ENCODE assay signal across 1 cellular context in the genomic region with DNA sequence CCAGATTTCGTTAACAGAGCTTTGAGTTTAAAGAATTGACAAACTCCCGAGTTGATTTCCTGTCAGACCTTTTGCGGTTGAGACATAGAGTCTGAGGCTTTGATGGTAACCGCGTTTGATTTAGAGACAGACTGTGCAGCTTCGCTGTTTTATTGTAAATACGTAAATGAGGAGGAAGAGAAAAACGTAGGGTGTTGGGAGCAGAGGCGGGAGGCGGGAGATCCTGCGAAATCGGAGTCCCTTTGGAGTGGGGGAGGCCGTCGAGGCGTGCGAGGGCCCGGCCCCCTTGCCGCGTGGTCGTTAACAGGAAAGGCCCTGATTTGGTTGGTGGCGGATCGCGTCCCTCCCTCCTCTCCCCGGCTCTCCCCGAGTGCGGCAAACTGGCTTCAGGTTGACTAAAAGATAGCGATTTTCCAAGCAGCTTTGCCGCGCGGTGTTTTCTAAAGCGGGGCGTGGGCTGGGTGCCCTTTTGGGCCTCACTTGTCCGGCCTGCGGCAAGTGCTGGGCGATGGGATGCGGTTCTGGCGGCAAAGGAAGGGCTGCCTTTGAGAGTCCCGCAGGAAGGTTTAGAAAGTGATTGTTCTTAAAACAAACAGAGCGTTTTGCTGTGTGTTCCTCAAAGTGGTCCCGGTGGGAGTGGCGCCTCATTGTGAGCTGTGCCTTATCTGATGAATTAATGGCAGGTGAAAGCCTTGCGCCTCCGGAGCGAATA.
TF ChIP-seq lines count a peak whose summit lies in the region.

No MANE protein-coding gene starts in this region.

TF ChIP-seq in HepG2, 621 proteins besides CTCF, POLR2A, EP300 and RAD21 (continued from another document and continues in another):
- TF ChIP-seq, protein P1, sequence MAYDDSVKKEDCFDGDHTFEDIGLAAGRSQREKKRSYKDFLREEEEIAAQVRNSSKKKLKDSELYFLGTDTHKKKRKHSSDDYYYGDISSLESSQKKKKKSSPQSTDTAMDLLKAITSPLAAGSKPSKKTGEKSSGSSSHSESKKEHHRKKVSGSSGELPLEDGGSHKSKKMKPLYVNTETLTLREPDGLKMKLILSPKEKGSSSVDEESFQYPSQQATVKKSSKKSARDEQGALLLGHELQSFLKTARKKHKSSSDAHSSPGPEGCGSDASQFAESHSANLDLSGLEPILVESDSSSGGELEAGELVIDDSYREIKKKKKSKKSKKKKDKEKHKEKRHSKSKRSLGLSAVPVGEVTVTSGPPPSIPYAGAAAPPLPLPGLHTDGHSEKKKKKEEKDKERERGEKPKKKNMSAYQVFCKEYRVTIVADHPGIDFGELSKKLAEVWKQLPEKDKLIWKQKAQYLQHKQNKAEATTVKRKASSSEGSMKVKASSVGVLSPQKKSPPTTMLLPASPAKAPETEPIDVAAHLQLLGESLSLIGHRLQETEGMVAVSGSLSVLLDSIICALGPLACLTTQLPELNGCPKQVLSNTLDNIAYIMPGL (CRISPR knock-in tag; IDR thresholded peaks at IDR 0.05; ENCODE audit: borderline replicate concordance in 1 of 2, low read depth in 1 of 2), result no peak
- no peak for TF ChIP-seq MED1 (CRISPR knock-in tag; IDR thresholded peaks at IDR 0.05)
- no peak for TF ChIP-seq ZMYM2 (CRISPR knock-in tag; IDR thresholded peaks at IDR 0.05)
- TF ChIP-seq, protein P2, sequence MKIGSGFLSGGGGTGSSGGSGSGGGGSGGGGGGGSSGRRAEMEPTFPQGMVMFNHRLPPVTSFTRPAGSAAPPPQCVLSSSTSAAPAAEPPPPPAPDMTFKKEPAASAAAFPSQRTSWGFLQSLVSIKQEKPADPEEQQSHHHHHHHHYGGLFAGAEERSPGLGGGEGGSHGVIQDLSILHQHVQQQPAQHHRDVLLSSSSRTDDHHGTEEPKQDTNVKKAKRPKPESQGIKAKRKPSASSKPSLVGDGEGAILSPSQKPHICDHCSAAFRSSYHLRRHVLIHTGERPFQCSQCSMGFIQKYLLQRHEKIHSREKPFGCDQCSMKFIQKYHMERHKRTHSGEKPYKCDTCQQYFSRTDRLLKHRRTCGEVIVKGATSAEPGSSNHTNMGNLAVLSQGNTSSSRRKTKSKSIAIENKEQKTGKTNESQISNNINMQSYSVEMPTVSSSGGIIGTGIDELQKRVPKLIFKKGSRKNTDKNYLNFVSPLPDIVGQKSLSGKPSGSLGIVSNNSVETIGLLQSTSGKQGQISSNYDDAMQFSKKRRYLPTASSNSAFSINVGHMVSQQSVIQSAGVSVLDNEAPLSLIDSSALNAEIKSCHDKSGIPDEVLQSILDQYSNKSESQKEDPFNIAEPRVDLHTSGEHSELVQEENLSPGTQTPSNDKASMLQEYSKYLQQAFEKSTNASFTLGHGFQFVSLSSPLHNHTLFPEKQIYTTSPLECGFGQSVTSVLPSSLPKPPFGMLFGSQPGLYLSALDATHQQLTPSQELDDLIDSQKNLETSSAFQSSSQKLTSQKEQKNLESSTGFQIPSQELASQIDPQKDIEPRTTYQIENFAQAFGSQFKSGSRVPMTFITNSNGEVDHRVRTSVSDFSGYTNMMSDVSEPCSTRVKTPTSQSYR (CRISPR knock-in tag; IDR thresholded peaks at IDR 0.05; ENCODE audit: borderline replicate concordance), result no peak
- no peak for TF ChIP-seq ZNF350 (CRISPR knock-in tag; IDR thresholded peaks at IDR 0.05; ENCODE audit: borderline replicate concordance, low read depth)
- TF ChIP-seq U2AF2 (IDR thresholded peaks at IDR 0.05; ENCODE audit: low read depth, low read length), result no peak
- TF ChIP-seq ZBTB7B (CRISPR knock-in tag; IDR thresholded peaks at IDR 0.05), result no peak
- TF ChIP-seq ZBTB43 (CRISPR knock-in tag; conservative IDR thresholded peaks at IDR 0.05), result no peak
- peak; percentile 14 for TF ChIP-seq TCF7 (IDR thresholded peaks at IDR 0.05; ENCODE audit: low read depth)
- TF ChIP-seq, protein P3, sequence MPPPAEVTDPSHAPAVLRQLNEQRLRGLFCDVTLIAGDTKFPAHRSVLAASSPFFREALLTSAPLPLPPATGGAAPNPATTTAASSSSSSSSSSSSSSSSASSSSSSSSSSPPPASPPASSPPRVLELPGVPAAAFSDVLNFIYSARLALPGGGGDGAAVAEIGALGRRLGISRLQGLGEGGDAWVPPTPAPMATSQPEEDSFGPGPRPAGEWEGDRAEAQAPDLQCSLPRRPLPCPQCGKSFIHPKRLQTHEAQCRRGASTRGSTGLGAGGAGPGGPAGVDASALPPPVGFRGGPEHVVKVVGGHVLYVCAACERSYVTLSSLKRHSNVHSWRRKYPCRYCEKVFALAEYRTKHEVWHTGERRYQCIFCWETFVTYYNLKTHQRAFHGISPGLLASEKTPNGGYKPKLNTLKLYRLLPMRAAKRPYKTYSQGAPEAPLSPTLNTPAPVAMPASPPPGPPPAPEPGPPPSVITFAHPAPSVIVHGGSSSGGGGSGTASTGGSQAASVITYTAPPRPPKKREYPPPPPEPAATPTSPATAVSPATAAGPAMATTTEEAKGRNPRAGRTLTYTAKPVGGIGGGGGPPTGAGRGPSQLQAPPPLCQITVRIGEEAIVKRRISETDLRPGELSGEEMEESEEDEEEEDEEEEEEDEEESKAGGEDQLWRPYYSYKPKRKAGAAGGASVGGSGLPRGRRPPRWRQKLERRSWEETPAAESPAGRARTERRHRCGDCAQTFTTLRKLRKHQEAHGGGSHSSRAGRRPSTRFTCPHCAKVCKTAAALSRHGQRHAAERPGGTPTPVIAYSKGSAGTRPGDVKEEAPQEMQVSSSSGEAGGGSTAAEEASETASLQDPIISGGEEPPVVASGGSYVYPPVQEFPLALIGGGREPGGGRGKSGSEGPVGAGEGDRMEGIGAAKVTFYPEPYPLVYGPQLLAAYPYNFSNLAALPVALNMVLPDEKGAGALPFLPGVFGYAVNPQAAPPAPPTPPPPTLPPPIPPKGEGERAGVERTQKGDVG (CRISPR knock-in tag; IDR thresholded peaks at IDR 0.05; ENCODE audit: borderline replicate concordance), result no peak
- TF ChIP-seq ZNF614 (CRISPR knock-in tag; IDR thresholded peaks at IDR 0.05; ENCODE audit: borderline replicate concordance), result no peak
- TF ChIP-seq, protein P4, sequence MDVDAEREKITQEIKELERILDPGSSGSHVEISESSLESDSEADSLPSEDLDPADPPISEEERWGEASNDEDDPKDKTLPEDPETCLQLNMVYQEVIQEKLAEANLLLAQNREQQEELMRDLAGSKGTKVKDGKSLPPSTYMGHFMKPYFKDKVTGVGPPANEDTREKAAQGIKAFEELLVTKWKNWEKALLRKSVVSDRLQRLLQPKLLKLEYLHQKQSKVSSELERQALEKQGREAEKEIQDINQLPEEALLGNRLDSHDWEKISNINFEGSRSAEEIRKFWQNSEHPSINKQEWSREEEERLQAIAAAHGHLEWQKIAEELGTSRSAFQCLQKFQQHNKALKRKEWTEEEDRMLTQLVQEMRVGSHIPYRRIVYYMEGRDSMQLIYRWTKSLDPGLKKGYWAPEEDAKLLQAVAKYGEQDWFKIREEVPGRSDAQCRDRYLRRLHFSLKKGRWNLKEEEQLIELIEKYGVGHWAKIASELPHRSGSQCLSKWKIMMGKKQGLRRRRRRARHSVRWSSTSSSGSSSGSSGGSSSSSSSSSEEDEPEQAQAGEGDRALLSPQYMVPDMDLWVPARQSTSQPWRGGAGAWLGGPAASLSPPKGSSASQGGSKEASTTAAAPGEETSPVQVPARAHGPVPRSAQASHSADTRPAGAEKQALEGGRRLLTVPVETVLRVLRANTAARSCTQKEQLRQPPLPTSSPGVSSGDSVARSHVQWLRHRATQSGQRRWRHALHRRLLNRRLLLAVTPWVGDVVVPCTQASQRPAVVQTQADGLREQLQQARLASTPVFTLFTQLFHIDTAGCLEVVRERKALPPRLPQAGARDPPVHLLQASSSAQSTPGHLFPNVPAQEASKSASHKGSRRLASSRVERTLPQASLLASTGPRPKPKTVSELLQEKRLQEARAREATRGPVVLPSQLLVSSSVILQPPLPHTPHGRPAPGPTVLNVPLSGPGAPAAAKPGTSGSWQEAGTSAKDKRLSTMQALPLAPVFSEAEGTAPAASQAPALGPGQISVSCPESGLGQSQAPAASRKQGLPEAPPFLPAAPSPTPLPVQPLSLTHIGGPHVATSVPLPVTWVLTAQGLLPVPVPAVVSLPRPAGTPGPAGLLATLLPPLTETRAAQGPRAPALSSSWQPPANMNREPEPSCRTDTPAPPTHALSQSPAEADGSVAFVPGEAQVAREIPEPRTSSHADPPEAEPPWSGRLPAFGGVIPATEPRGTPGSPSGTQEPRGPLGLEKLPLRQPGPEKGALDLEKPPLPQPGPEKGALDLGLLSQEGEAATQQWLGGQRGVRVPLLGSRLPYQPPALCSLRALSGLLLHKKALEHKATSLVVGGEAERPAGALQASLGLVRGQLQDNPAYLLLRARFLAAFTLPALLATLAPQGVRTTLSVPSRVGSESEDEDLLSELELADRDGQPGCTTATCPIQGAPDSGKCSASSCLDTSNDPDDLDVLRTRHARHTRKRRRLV (CRISPR knock-in tag; IDR thresholded peaks at IDR 0.05), result no peak
- peak; percentile 32; the same call in 1 of the 2 replicates for TF ChIP-seq ZNF430 (CRISPR knock-in tag; IDR thresholded peaks at IDR 0.05)
- TF ChIP-seq PATZ1 (CRISPR knock-in tag; IDR thresholded peaks at IDR 0.05), result peak; percentile 46
- no peak for TF ChIP-seq ZFAT (CRISPR knock-in tag; conservative IDR thresholded peaks at IDR 0.05)
- no peak for TF ChIP-seq TOE1 (CRISPR knock-in tag; IDR thresholded peaks at IDR 0.05)
- no peak for TF ChIP-seq THAP9 (CRISPR knock-in tag; IDR thresholded peaks at IDR 0.05; ENCODE audit: borderline replicate concordance)
- no peak for TF ChIP-seq RFX1 (IDR thresholded peaks at IDR 0.05)
- no peak for TF ChIP-seq ZC3H13 (CRISPR knock-in tag; IDR thresholded peaks at IDR 0.05)
- no peak for TF ChIP-seq TFE3 (CRISPR knock-in tag; IDR thresholded peaks at IDR 0.05)
- peak; percentile 41; the same call in 1 of the 2 replicates for TF ChIP-seq SALL1 (CRISPR knock-in tag; IDR thresholded peaks at IDR 0.05)
- TF ChIP-seq, protein P5, sequence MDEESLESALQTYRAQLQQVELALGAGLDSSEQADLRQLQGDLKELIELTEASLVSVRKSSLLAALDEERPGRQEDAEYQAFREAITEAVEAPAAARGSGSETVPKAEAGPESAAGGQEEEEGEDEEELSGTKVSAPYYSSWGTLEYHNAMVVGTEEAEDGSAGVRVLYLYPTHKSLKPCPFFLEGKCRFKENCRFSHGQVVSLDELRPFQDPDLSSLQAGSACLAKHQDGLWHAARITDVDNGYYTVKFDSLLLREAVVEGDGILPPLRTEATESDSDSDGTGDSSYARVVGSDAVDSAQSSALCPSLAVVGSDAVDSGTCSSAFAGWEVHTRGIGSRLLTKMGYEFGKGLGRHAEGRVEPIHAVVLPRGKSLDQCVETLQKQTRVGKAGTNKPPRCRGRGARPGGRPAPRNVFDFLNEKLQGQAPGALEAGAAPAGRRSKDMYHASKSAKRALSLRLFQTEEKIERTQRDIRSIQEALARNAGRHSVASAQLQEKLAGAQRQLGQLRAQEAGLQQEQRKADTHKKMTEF (CRISPR knock-in tag; IDR thresholded peaks at IDR 0.05), result no peak
